In genomic region chr6:117870477-117871243, GRCh38 we compare ENCODE assay signal across 12 cellular contexts.
A peak's percentile ranks its signal among the peaks of the same experiment; 100 is the strongest.
DNase-seq lines count a peak whose midpoint lies in the region; ATAC-seq and TF ChIP-seq lines count a peak whose summit lies in the region.
"Had no signal": no experiment of that assay in that cellular context is flagged by ENCODE, and none has a peak within 500 bp of the region (broad histone marks: within the 10 kb centered on the region; RNA-seq: fewer than 3 reads in every experiment).

No MANE protein-coding gene starts in this region.

- H3K4me3 ChIP-seq in KMS-11 (IDR thresholded peaks at IDR 0.05; ENCODE audit: insufficient read depth, low read depth, low read length): no peak overlapping the region
- H3K4me3 ChIP-seq in tibial artery: no peak overlapping the region
- H3K4me3 ChIP-seq: sigmoid colon had no signal

- H3K4me1 ChIP-seq in KMS-11 (ENCODE audit: low read depth, poor library complexity, severe bottlenecking) (peaks cover 30% of the 10 kb centered on the region), tibial artery (no peaks in the 10 kb centered on the region)
- H3K4me1 ChIP-seq: sigmoid colon had no signal

- no peaks in the 10 kb centered on the region for H4K20me1 ChIP-seq in KMS-11 (ENCODE audit: insufficient read depth)

- TF ChIP-seq CTCF in KMS-11 (conservative IDR thresholded peaks at IDR 0.05; ENCODE audit: low read depth, low read length) (no peak), tibial artery (IDR thresholded peaks at IDR 0.05) (no peak)

- H3K4me2 ChIP-seq in KMS-11: peak overlapping the region; percentile 78

- intact Hi-C loops in tibial artery (cut with DNase I; ENCODE audit: low total_unique reads): no loop called here

- CTCF ChIA-PET in HEK293T (lab: Yijun Ruan, JAX): no interaction called here

- H3K9ac ChIP-seq in KMS-11: peak overlapping the region; percentile 35; the same call in 1 of the 2 replicates

- peak overlapping the region; percentile 63 for H2AFZ ChIP-seq in KMS-11 (ENCODE audit: low read depth)

- H3K27me3 ChIP-seq in KMS-11 (ENCODE audit: insufficient read depth, low read depth): no peaks in the 10 kb centered on the region
- H3K27me3 ChIP-seq in tibial artery: no peaks in the 10 kb centered on the region
- H3K27me3 ChIP-seq: sigmoid colon had no signal

- peak; percentile 91 for ATAC-seq in GM18511 (IDR thresholded peaks at IDR 0.05; ENCODE audit: unreplicated experiment)
- peak; percentile 86 for ATAC-seq in GM19463 (IDR thresholded peaks at IDR 0.05; ENCODE audit: unreplicated experiment)
- peak; percentile 81 for ATAC-seq in HG02938 (IDR thresholded peaks at IDR 0.05; ENCODE audit: unreplicated experiment)

- H3K9me3 ChIP-seq in tibial artery: peaks cover 0 to 4% (median 0%) of the 10 kb centered on the region in 3 donors
- H3K9me3 ChIP-seq: sigmoid colon had no signal

- no peak for DNase-seq in NCI-H2196 (lab: John Stamatoyannopoulos, UW; ENCODE audit: unreplicated experiment)
- no peak for DNase-seq in tibial artery
- no peak for DNase-seq in HEK293T (ENCODE audit: extremely low spot score)
- no peak for DNase-seq in activated naive CD4-positive, alpha-beta T cell (lab: John Stamatoyannopoulos, UW)
- DNase-seq: activated CD8-positive, alpha-beta memory T cell treated with anti-CD3 and anti-CD28 coated beads for 24 hours; EL; sigmoid colon; trophoblast cell had no signal

- H3K27ac ChIP-seq in KMS-11 (peak overlapping the region; percentile 64), tibial artery (no peak overlapping the region)
- H3K27ac ChIP-seq: sigmoid colon had no signal

- POLR2A ChIA-PET in HEK293T (lab: Yijun Ruan, JAX): no interaction called here

- no peaks in the 10 kb centered on the region for H3K36me3 ChIP-seq in KMS-11 (ENCODE audit: insufficient read depth)
- H3K36me3 ChIP-seq in tibial artery: no peaks in the 10 kb centered on the region
- H3K36me3 ChIP-seq: sigmoid colon had no signal

- H3K79me2 ChIP-seq in KMS-11 (ENCODE audit: insufficient read depth, low read depth): no peaks in the 10 kb centered on the region

TF ChIP-seq in HEK293T, 16 proteins besides CTCF, POLR2A, EP300 and RAD21:
- no peak for TF ChIP-seq LEF1 (IDR thresholded peaks at IDR 0.05; ENCODE audit: borderline replicate concordance)
- no peak for TF ChIP-seq FOXM1 (IDR thresholded peaks at IDR 0.05; ENCODE audit: borderline replicate concordance)
- no peak for TF ChIP-seq CTBP1 (IDR thresholded peaks at IDR 0.05; ENCODE audit: borderline replicate concordance)
